Comparison of ENCODE assay signal across 13 cellular contexts in the genomic region with DNA sequence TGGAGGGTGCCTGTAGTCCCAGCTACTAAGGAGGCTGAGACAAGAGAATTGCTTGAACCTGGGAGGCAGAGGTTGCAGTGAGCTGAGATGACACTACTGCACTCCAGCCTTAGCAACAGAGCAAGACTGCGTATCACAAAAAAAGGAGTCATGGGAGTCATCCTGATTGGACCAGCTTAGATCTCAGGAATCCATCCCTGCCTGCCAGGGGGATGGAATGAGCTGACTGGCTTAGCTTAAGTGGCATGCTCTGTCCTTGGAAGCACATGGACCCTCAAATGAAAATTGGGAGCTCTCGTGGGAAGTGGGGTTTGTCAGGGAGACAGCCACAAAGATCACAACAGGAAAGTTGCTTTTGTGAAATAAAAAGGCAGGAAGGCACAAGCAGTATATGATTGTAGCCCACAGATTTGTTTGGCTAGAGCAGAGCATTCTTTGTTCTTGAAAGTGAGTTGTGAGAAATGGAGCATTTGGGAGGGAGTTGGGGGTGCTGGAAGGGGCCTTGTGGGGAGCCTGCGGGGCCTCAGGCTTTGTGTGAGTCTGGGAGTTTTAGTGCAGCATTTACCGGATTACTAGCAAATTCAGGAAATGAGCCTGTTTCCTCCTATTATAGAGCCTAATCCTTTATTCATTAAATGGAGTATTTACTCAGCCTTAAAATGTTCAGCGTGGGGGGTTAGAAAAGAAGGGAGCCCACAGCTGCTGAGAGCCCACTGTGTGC. TPM values are rescaled to one million over a fixed set of nuclear protein-coding genes. Genes with fewer than 3 reads are reported as not detected.
DNase-seq lines count a peak whose midpoint lies in the region; ATAC-seq, FAIRE-seq and TF ChIP-seq lines count a peak whose summit lies in the region.
"Had no signal": no experiment of that assay in that cellular context is flagged by ENCODE, and none has a peak within 500 bp of the region (broad histone marks: within the 10 kb centered on the region; RNA-seq: fewer than 3 reads in every experiment).

No MANE protein-coding gene starts in this region.

- H3K36me3 Mint-ChIP-seq in activated naive CD4-positive, alpha-beta T cell treated with anti-CD3 and anti-CD28 coated beads, Interleukin-2, amount 50 U/mL, for 72 hours = peaks cover 0 to 7% of the 10 kb centered on the region in 2 donors
- H3K36me3 Mint-ChIP-seq in central memory CD8-positive, alpha-beta T cell (ENCODE audit: insufficient read depth) = peaks cover 22% of the 10 kb centered on the region
- H3K36me3 Mint-ChIP-seq in glutamatergic neuron (ENCODE audit: unreplicated experiment) = no peaks in the 10 kb centered on the region

- no peak for DNase-seq in activated naive CD4-positive, alpha-beta T cell treated with anti-CD3 and anti-CD28 coated beads, Interleukin-2, amount 50 U/mL, for 72 hours (ENCODE audit: low spot score in 2 of 2)
- no peak for DNase-seq in activated naive CD4-positive, alpha-beta T cell (lab: John Stamatoyannopoulos, UW)
- no peak for DNase-seq in central memory CD8-positive, alpha-beta T cell (ENCODE audit: low spot score in 2 of 2)
- DNase-seq in HepG2 (ENCODE audit: low spot score) (no peak), upper lobe of right lung (no peak), glutamatergic neuron (no peak), small intestine (no peak)
- DNase-seq: activated effector memory CD4-positive, alpha-beta T cell treated with Interleukin-2 at 50 U/mL for 16 hours; AML-193; Karpas-422; Peyer's patch had no signal

- H3K27ac ChIP-seq in HepG2 (ENCODE audit: extremely low read length, insufficient read depth, low read length) (no peak overlapping the region), upper lobe of right lung (peak overlapping the region; percentile 14), small intestine (ENCODE audit: low read depth in 1 of 2, low read length in 1 of 2) (peak overlapping the region in 1 of 2 donors; percentile 32)

- no peak overlapping the region for H3K9ac ChIP-seq in HepG2 (ENCODE audit: insufficient read depth, low read depth, low read length)

- H3K4me1 Mint-ChIP-seq in central memory CD8-positive, alpha-beta T cell = peaks cover 38% of the 10 kb centered on the region
- H3K4me1 Mint-ChIP-seq in glutamatergic neuron (ENCODE audit: low read depth, unreplicated experiment) = no peaks in the 10 kb centered on the region

- FAIRE-seq in HepG2 (lab: Jason Lieb, UNC) = no peak
- FAIRE-seq in small intestine (lab: Jason Lieb, UNC) = no peak
- FAIRE-seq: islet of Langerhans had no signal

- H3K36me3 ChIP-seq in HepG2 (replicated peaks in 1 of 2; ENCODE audit: control insufficient read depth in 1 of 2, insufficient read depth in 2 of 2, low read length in 2 of 2) = peaks cover 5 to 18% of the 10 kb centered on the region in 2 experiments
- H3K36me3 ChIP-seq in upper lobe of right lung = peaks cover 23% of the 10 kb centered on the region
- H3K36me3 ChIP-seq in small intestine (ENCODE audit: control insufficient read depth in 2 of 2, insufficient read depth in 2 of 2, low read length in 2 of 2) = peaks cover 3 to 9% of the 10 kb centered on the region in 2 donors

- in situ Hi-C loops in HepG2 (cut with HindIII; ENCODE audit: extremely low pct_ligation_motif_present, low pct_unique_long_range_greater_than_20kb) = loop anchor here (10.0 kb wide), 1 partner anchor 240 kb away; no protein-coding TSS in a partner anchor

- no peak for ATAC-seq in activated naive CD4-positive, alpha-beta T cell treated with anti-CD3 and anti-CD28 coated beads, Interleukin-2, amount 50 U/mL, for 72 hours
- no peak for ATAC-seq in central memory CD8-positive, alpha-beta T cell (replicated peaks; ENCODE audit: extremely low read depth, poor library complexity, severe bottlenecking)
- ATAC-seq in HepG2 (no peak), upper lobe of right lung (no peak), GM21390 (IDR thresholded peaks at IDR 0.05; ENCODE audit: unreplicated experiment) (no peak)

- no TSS peak for BruUV-seq in HepG2 (replicated peaks; lab: Mats Ljungman, UMichigan)

- intact Hi-C loops in HepG2 (cut with micrococcal nuclease; ENCODE audit: unreplicated experiment) = no loop called here
- intact Hi-C loops in upper lobe of right lung (cut with DNase I) = no loop called here

- POLR2A ChIA-PET in HepG2 (lab: Yijun Ruan, JAX) = no interaction called here

- H3K4me2 ChIP-seq in HepG2 (ENCODE audit: low read depth, low read length) = no peak overlapping the region

- no peaks in the 10 kb centered on the region for H4K20me1 ChIP-seq in HepG2 (ENCODE audit: insufficient read depth, low read length)

- TF ChIP-seq CTCF in HepG2 (CRISPR knock-in tag; IDR thresholded peaks at IDR 0.05) (no peak), upper lobe of right lung (IDR thresholded peaks at IDR 0.05) (no peak), glutamatergic neuron (IDR thresholded peaks at IDR 0.05; ENCODE audit: partially characterized antibody, unreplicated experiment) (no peak)

- H3K4me1 ChIP-seq in HepG2 (ENCODE audit: insufficient read depth, low read length) (peaks cover 21% of the 10 kb centered on the region), upper lobe of right lung (peaks cover 31% of the 10 kb centered on the region), small intestine (ENCODE audit: control insufficient read depth in 2 of 2, insufficient read depth in 1 of 2, low read depth in 1 of 2, low read length in 1 of 2) (peaks cover 0 to 3% of the 10 kb centered on the region in 2 donors)

- H3K9me3 Mint-ChIP-seq in activated naive CD4-positive, alpha-beta T cell treated with anti-CD3 and anti-CD28 coated beads, Interleukin-2, amount 50 U/mL, for 72 hours = no peaks in the 10 kb centered on the region
- H3K9me3 Mint-ChIP-seq in central memory CD8-positive, alpha-beta T cell = no peaks in the 10 kb centered on the region
- no peaks in the 10 kb centered on the region for H3K9me3 Mint-ChIP-seq in glutamatergic neuron (ENCODE audit: unreplicated experiment)

- TF ChIP-seq EP300 in HepG2 (IDR thresholded peaks at IDR 0.05; ENCODE audit: low read depth in 2 of 2, low read length in 2 of 2) (no peak), HepG2 (CRISPR knock-in tag; IDR thresholded peaks at IDR 0.05; ENCODE audit: borderline replicate concordance) (no peak)

- peak overlapping the region; percentile 24 to 86 for H3K27ac Mint-ChIP-seq in activated naive CD4-positive, alpha-beta T cell treated with anti-CD3 and anti-CD28 coated beads, Interleukin-2, amount 50 U/mL, for 72 hours
- peak overlapping the region; percentile 62 for H3K27ac Mint-ChIP-seq in central memory CD8-positive, alpha-beta T cell (ENCODE audit: low read depth)
- no peak overlapping the region for H3K27ac Mint-ChIP-seq in glutamatergic neuron (ENCODE audit: unreplicated experiment)

- H3K4me3 Mint-ChIP-seq in central memory CD8-positive, alpha-beta T cell = no peak overlapping the region
- no peak overlapping the region for H3K4me3 Mint-ChIP-seq in glutamatergic neuron (ENCODE audit: unreplicated experiment)

- no peak for TF ChIP-seq RAD21 in HepG2 (CRISPR knock-in tag; IDR thresholded peaks at IDR 0.05)

- TF ChIP-seq POLR2A in HepG2 (IDR thresholded peaks at IDR 0.05; ENCODE audit: insufficient read depth in 1 of 2, low read depth in 2 of 2, low read length in 2 of 2) = no peak

- no peaks in the 10 kb centered on the region for H3K79me2 ChIP-seq in HepG2 (ENCODE audit: insufficient read depth, low read length)

- H3K27me3 ChIP-seq in HepG2 (ENCODE audit: control insufficient read depth in 1 of 2, insufficient read depth in 2 of 2, low read length in 2 of 2) (no peaks in the 10 kb centered on the region), upper lobe of right lung (no peaks in the 10 kb centered on the region), small intestine (ENCODE audit: control insufficient read depth in 2 of 2, insufficient read depth in 2 of 2, low read length in 2 of 2) (no peaks in the 10 kb centered on the region)
- H3K27me3 ChIP-seq: Peyer's patch had no signal

- CTCF ChIA-PET in HepG2 (lab: Yijun Ruan, JAX; ENCODE audit: low intra/inter-chr PET ratio, low total read pairs) = no interaction called here

- no peak overlapping the region for H2AFZ ChIP-seq in HepG2 (ENCODE audit: low read length)

- WGBS in HepG2 (ENCODE audit: low lambda C conversion rate) = 97% methylated on average over 5 of the region's 5 CpGs
- 74 to 91% (median 89%) methylated on average over 5 of the region's 5 CpGs for WGBS in small intestine, 3 donors

- H3K4me3 ChIP-seq in HepG2 (replicated peaks in 1 of 3; ENCODE audit: insufficient read depth in 1 of 3, low read depth in 2 of 3, low read length in 3 of 3) (no peak overlapping the region), upper lobe of right lung (no peak overlapping the region), small intestine (ENCODE audit: low read depth in 1 of 2, low read length in 2 of 2) (no peak overlapping the region)
- H3K4me3 ChIP-seq: Peyer's patch had no signal

- H3K9me3 ChIP-seq in HepG2 (ENCODE audit: low read length) (no peaks in the 10 kb centered on the region), upper lobe of right lung (no peaks in the 10 kb centered on the region), small intestine (ENCODE audit: control insufficient read depth, low read depth) (no peaks in the 10 kb centered on the region)
- H3K9me3 ChIP-seq: Peyer's patch had no signal

- no peaks in the 10 kb centered on the region for H3K27me3 Mint-ChIP-seq in central memory CD8-positive, alpha-beta T cell
- H3K27me3 Mint-ChIP-seq in glutamatergic neuron (ENCODE audit: unreplicated experiment) = peaks cover 2% of the 10 kb centered on the region

RNA-seq across cellular contexts. Expression of gene DGLUCY, which starts 30.7 kb away (rescaled TPM):
- 10 to 100 TPM; 50.1 to 85.6 TPM for total RNA-seq in activated naive CD4-positive, alpha-beta T cell treated with anti-CD3 and anti-CD28 coated beads, Interleukin-2, amount 50 U/mL, for 72 hours
- 16.6 and 36.3 TPM in 2 replicates for total RNA-seq in HepG2 (2016; rRNA removed; fragmentation: Illumina TruSeq; extraction: Trizol)
- total RNA-seq in HepG2 (2016; cell fraction: cytosol; rRNA removed; fragmentation: Illumina TruSeq; extraction: Trizol; ENCODE audit: low read depth) = 7.4 and 10.5 TPM in 2 replicates
- total RNA-seq in HepG2 (2016; cell fraction: insoluble cytoplasmic fraction; rRNA removed; fragmentation: Illumina TruSeq; extraction: Trizol) = 19.2 and 33.7 TPM in 2 replicates
- total RNA-seq in HepG2 (2016; cell fraction: membrane; rRNA removed; fragmentation: Illumina TruSeq; extraction: Trizol) = 13.9 and 17.2 TPM in 2 replicates
- total RNA-seq in HepG2 (2016; cell fraction: nucleus; rRNA removed; fragmentation: Illumina TruSeq; extraction: Trizol) = 41.0 and 53.4 TPM in 2 replicates
- polyA plus RNA-seq in HepG2 (2011; rRNA removed) = 14.8 and 18.8 TPM in 2 replicates
- 10.0 and 10.9 TPM in 2 replicates for polyA plus RNA-seq in HepG2 (2011; cell fraction: cytosol; rRNA removed)
- polyA plus RNA-seq in HepG2 (2011; cell fraction: nucleus; rRNA removed) = 69.0 and 79.9 TPM in 2 replicates
- polyA plus RNA-seq in HepG2 (2012) = 14.0 and 15.8 TPM in 2 replicates
- 7.4 and 8.4 TPM in 2 replicates for polyA plus RNA-seq in HepG2 (2016; cell fraction: cytosol; fragmentation: Illumina TruSeq; extraction: Trizol; ENCODE audit: low read depth)
- 12.6 and 15.7 TPM in 2 replicates for polyA plus RNA-seq in HepG2 (2016; cell fraction: insoluble cytoplasmic fraction; fragmentation: Illumina TruSeq; extraction: Trizol; ENCODE audit: low read depth)
- 11.4 and 11.6 TPM in 2 replicates for polyA plus RNA-seq in HepG2 (2016; cell fraction: membrane; fragmentation: Illumina TruSeq; extraction: Trizol; ENCODE audit: low read depth)
- 45.5 and 47.0 TPM in 2 replicates for polyA plus RNA-seq in HepG2 (2016; cell fraction: nucleus; fragmentation: Illumina TruSeq; extraction: Trizol; ENCODE audit: insufficient read depth, low read depth)
- polyA minus RNA-seq in HepG2 (2011; rRNA and poly(A)+ RNA removed; ENCODE audit: low replicate concordance) = 6.1 and 32.7 TPM in 2 replicates
- 9.4 and 9.6 TPM in 2 replicates for polyA minus RNA-seq in HepG2 (2011; cell fraction: cytosol; rRNA and poly(A)+ RNA removed)
- polyA minus RNA-seq in HepG2 (2011; cell fraction: nucleus; rRNA and poly(A)+ RNA removed) = 44.3 and 59.9 TPM in 2 replicates
- 77.6 TPM for total RNA-seq in upper lobe of right lung
- total RNA-seq in glutamatergic neuron (ENCODE audit: unreplicated experiment) = 8.3 TPM
- polyA plus RNA-seq in small intestine = 10 to 100 TPM; 11.9 to 35.4 (median 25.0) TPM
